Comparison of ENCODE assay signal across 11 cellular contexts in the genomic region with DNA sequence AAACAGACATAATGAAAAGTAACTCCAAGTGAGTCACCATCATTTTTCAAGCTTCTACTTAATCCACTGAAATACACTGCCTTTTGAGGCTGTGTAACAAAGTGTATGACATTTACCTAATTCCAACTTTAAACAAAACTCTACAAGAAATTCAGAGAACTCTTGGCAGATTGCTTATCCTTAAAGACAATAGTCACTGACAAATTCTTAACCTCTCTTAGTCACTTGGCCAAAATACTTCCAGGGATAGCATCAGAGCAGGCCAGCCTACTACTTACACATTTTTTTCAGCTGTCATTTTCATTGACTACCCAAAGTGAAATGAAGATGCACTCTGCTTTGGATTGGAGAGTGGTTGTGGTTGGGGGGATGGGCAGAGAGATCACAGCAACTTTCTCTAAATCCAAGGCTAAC. TPM values are rescaled to one million over a fixed set of nuclear protein-coding genes. Genes with fewer than 3 reads are reported as not detected.
A peak's percentile ranks its signal among the peaks of the same experiment; 100 is the strongest.
DNase-seq lines count a peak whose midpoint lies in the region; ATAC-seq, FAIRE-seq and TF ChIP-seq lines count a peak whose summit lies in the region.
"Had no signal": no experiment of that assay in that cellular context is flagged by ENCODE, and none has a peak within 500 bp of the region (broad histone marks: within the 10 kb centered on the region; RNA-seq: fewer than 3 reads in every experiment).

No MANE protein-coding gene starts in this region.

- no peaks in the 10 kb centered on the region for H3K79me2 ChIP-seq in neural progenitor cell (ENCODE audit: low read depth)

- H3K27me3 ChIP-seq in esophagus (ENCODE audit: control insufficient read depth in 1 of 2, insufficient read depth in 2 of 2, low read length in 2 of 2): no peaks in the 10 kb centered on the region
- peaks cover 22% of the 10 kb centered on the region for H3K27me3 ChIP-seq in neural progenitor cell
- no peaks in the 10 kb centered on the region for H3K27me3 ChIP-seq in prostate gland (replicated peaks; ENCODE audit: insufficient read depth)

- no peak for TF ChIP-seq CTCF in AG09309 (IDR thresholded peaks at IDR 0.05; ENCODE audit: control insufficient read depth, insufficient read depth, low read depth, low read length, missing control alignments)
- TF ChIP-seq CTCF in neural progenitor cell (IDR thresholded peaks at IDR 0.05): no peak
- TF ChIP-seq CTCF in prostate gland (IDR thresholded peaks at IDR 0.05): no peak

- intact Hi-C loops in prostate gland (cut with DNase I): loop anchor here (10.0 kb wide), 1 partner anchor 161 kb away; a partner anchor contains a TSS

- peaks cover 4% of the 10 kb centered on the region for H3K9me3 Mint-ChIP-seq in neural progenitor cell

- H3K4me1 ChIP-seq in esophagus (ENCODE audit: control insufficient read depth in 2 of 2, insufficient read depth in 2 of 2, low read length in 1 of 2) (peaks cover 0 to 3% of the 10 kb centered on the region in 2 donors), neural progenitor cell (no peaks in the 10 kb centered on the region), prostate gland (replicated peaks) (peaks cover 4% of the 10 kb centered on the region)

- DNase-seq in AG09309 (ENCODE audit: low read depth) (no peak), RCC 7860 (ENCODE audit: low spot score) (peak; percentile 38), neural progenitor cell (ENCODE audit: low spot score) (no peak), prostate gland (ENCODE audit: low spot score) (no peak)
- DNase-seq in stimulated activated CD4-positive, alpha-beta T cell treated with anti-CD3 and anti-CD28 coated beads, Interleukin-4, amount 100 ng/mL, for 1 hour: no peak
- DNase-seq in NK-92 treated with Interleukin-12 subunit alpha and Interleukin-12 subunit beta, amount 100 ng/mL, for 24 hours (lab: John Stamatoyannopoulos, UW): no peak
- DNase-seq: CD4-positive, CD25-positive, alpha-beta regulatory T cell; NCI-H524; posterior cingulate gyrus had no signal

- H3K4me1 Mint-ChIP-seq in neural progenitor cell: peaks cover 32% of the 10 kb centered on the region

- H3K36me3 Mint-ChIP-seq in neural progenitor cell: peaks cover 46% of the 10 kb centered on the region
- H3K36me3 Mint-ChIP-seq: CD4-positive, CD25-positive, alpha-beta regulatory T cell had no signal

- no peak overlapping the region for H3K4me2 ChIP-seq in neural progenitor cell

- no peak for ATAC-seq in activated CD4-positive, CD25-positive, alpha-beta regulatory T cell treated with anti-CD3 and anti-CD28 coated beads, Interleukin-2, amount 50 U/mL, for 24 hours

- no peak overlapping the region for H3K9ac ChIP-seq in neural progenitor cell

- H3K27ac ChIP-seq in esophagus (ENCODE audit: low read depth in 2 of 2, low read length in 1 of 2) (peak overlapping the region; percentile 55 to 60), neural progenitor cell (no peak overlapping the region), prostate gland (no peak overlapping the region)

- peaks cover 7% of the 10 kb centered on the region for H4K20me1 ChIP-seq in neural progenitor cell (ENCODE audit: low read depth)

- H3K36me3 ChIP-seq in esophagus (ENCODE audit: control insufficient read depth in 2 of 2, insufficient read depth in 2 of 2, low read length in 1 of 2): no peaks in the 10 kb centered on the region
- no peaks in the 10 kb centered on the region for H3K36me3 ChIP-seq in neural progenitor cell
- no peaks in the 10 kb centered on the region for H3K36me3 ChIP-seq in prostate gland

- TF ChIP-seq POLR2A in prostate gland (IDR thresholded peaks at IDR 0.05): no peak

- no peak for FAIRE-seq in RCC 7860 (lab: Jason Lieb, UNC)

- peak overlapping the region; percentile 55 for H3K4me3 Mint-ChIP-seq in neural progenitor cell

- no peak overlapping the region for H2AFZ ChIP-seq in neural progenitor cell (replicated peaks)

- H3K4me3 ChIP-seq in AG09309 (ENCODE audit: control insufficient read depth, low read depth, low read length) (peak overlapping the region; percentile 22), esophagus (ENCODE audit: low read depth in 1 of 2, low read length in 2 of 2) (peak overlapping the region in 1 of 2 donors; percentile 14), neural progenitor cell (no peak overlapping the region), prostate gland (no peak overlapping the region)

- no peaks in the 10 kb centered on the region for H3K9me3 ChIP-seq in esophagus (ENCODE audit: control insufficient read depth in 2 of 2, insufficient read depth in 1 of 2, low read depth in 1 of 2, low read length in 1 of 2)
- H3K9me3 ChIP-seq in neural progenitor cell (ENCODE audit: low read depth): no peaks in the 10 kb centered on the region
- no peaks in the 10 kb centered on the region for H3K9me3 ChIP-seq in prostate gland

- H3F3A ChIP-seq in neural progenitor cell (ENCODE audit: low read depth): peaks cover 20% of the 10 kb centered on the region

- no peaks in the 10 kb centered on the region for H3K27me3 Mint-ChIP-seq in neural progenitor cell (ENCODE audit: insufficient read depth, low read depth)

- no peak overlapping the region for H3K27ac Mint-ChIP-seq in neural progenitor cell
- H3K27ac Mint-ChIP-seq: CD4-positive, CD25-positive, alpha-beta regulatory T cell had no signal

RNA-seq across cellular contexts. Expression of a gene that starts 3.6 kb away (rescaled TPM):
- 10 to 100 TPM; 29.2 to 31.2 TPM for polyA plus RNA-seq in esophagus
- total RNA-seq in neural progenitor cell (ENCODE audit: low replicate concordance) (8.0 and 13.9 TPM in 2 replicates), prostate gland (10 to 100 TPM; 47.5 to 79.4 TPM)

Comparison
In these comparisons a context has a peak if more than half of its experiments do, and no peak if none do; other contexts are left out.
1. H3K27ac ChIP-seq: peak in esophagus (2 of 2); none in neural progenitor cell (single experiment) and prostate gland (0 of 2).